Comparison of ENCODE assay signal across 9 cellular contexts in genomic region chr2:171317492-171318125, GRCh38.
A peak's percentile ranks its signal among the peaks of the same experiment; 100 is the strongest.
DNase-seq lines count a peak whose midpoint lies in the region; ATAC-seq and TF ChIP-seq lines count a peak whose summit lies in the region.
"Had no signal": no experiment of that assay in that cellular context is flagged by ENCODE, and none has a peak within 500 bp of the region (broad histone marks: within the 10 kb centered on the region; RNA-seq: fewer than 3 reads in every experiment).

No MANE protein-coding gene starts in this region.

- TF ChIP-seq POLR2A in Raji (IDR thresholded peaks at IDR 0.05; ENCODE audit: insufficient read depth, low read depth, low read length) = peak; percentile 30; the same call in 1 of the 2 replicates

- ATAC-seq in GM18511 (IDR thresholded peaks at IDR 0.05; ENCODE audit: unreplicated experiment) (peak; percentile 48), GM21619 (IDR thresholded peaks at IDR 0.05; ENCODE audit: unreplicated experiment) (peak; percentile 23), HG03135 (IDR thresholded peaks at IDR 0.05; ENCODE audit: unreplicated experiment) (no peak)

- DNase-seq in iris pigment epithelial cell (ENCODE audit: low read depth) = peak; percentile 20
- DNase-seq in NCI-H1417 treated with DMSO at 0.1 percent for 48 hours (lab: John Stamatoyannopoulos, UW) = no peak
- DNase-seq in globus pallidus (ENCODE audit: low spot score) = no peak
- no peak for DNase-seq in NCI-H526 treated with DMSO at 0.1 percent for 48 hours (lab: John Stamatoyannopoulos, UW)
- DNase-seq: SHP77 had no signal
